Comparison of ENCODE assay signal across 8 cellular contexts in genomic region chr7:43729214-43729923, GRCh38. TPM values are rescaled to one million over a fixed set of nuclear protein-coding genes. Genes with fewer than 3 reads are reported as not detected.
DNase-seq lines count a peak whose midpoint lies in the region; ATAC-seq and TF ChIP-seq lines count a peak whose summit lies in the region.

COA1 (minus strand) TSS chr7:43729523; CDS start chr7:43648614, 80,909 bp downstream.

- H3K4me3 ChIP-seq in AG04450 (ENCODE audit: low read depth, low read length) (peak within 1 kb of the TSS; percentile 89), iPS-18c (ENCODE audit: insufficient read depth, low read depth, low read length) (peak within 1 kb of the TSS; percentile 91), skeletal muscle tissue (ENCODE audit: low read length in 3 of 3) (peak within 1 kb of the TSS; percentile 87 to 99 (median 96))

- DNase-seq in AG04450 (ENCODE audit: low read depth, low spot score) = peak; percentile 82
- peak; percentile 88 for DNase-seq in NCI-H2196 (lab: John Stamatoyannopoulos, UW; ENCODE audit: unreplicated experiment)
- DNase-seq in T47D (ENCODE audit: low read depth in 1 of 2, low spot score in 1 of 2) = peak; percentile 71 to 97

- TF ChIP-seq CTCF in AG04450 (IDR thresholded peaks at IDR 0.05; ENCODE audit: low read depth, low read length) (peak; percentile 25), VCaP (conservative IDR thresholded peaks at IDR 0.05) (no peak)

- peaks cover 5 to 12% (median 7%) of the 10 kb centered on the region in 3 donors for H3K4me1 ChIP-seq in skeletal muscle tissue (ENCODE audit: control insufficient read depth in 3 of 3, insufficient read depth in 3 of 3, low read length in 3 of 3)

- H3K27ac ChIP-seq in AG04450 (ENCODE audit: low read depth, low read length) (peak within 1 kb of the TSS; percentile 33), VCaP (peak within 1 kb of the TSS; percentile 88), skeletal muscle tissue (ENCODE audit: low read depth, low read length) (peak within 1 kb of the TSS; percentile 92)

- no peaks in the 10 kb centered on the region for H3K9me3 ChIP-seq in AG04450 (ENCODE audit: control insufficient read depth, insufficient read depth, low read length)
- H3K9me3 ChIP-seq in iPS-18c (ENCODE audit: control insufficient read depth, insufficient read depth, low read length) = no peaks in the 10 kb centered on the region
- no peaks in the 10 kb centered on the region for H3K9me3 ChIP-seq in skeletal muscle tissue (ENCODE audit: control insufficient read depth in 3 of 3, low read length in 3 of 3)

- in situ Hi-C loops in T47D (cut with HindIII; ENCODE audit: low pct_unique_long_range_greater_than_20kb, low sequenced_read_pairs) = no loop called here

- ATAC-seq in GM18870 (IDR thresholded peaks at IDR 0.05; ENCODE audit: unreplicated experiment) (peak; percentile 68), HG03108 (IDR thresholded peaks at IDR 0.05; ENCODE audit: unreplicated experiment) (peak; percentile 74)

- POLR2A ChIA-PET in AG04450 (lab: Yijun Ruan, JAX) = interaction anchor here (0.7 to 2.6 kb wide), 6 partner anchors 20 to 797 kb away, joined by 3 to 11 read pairs (median 4); partner anchors contain the start of genes BLVRA, MRPL32 and STK17A

- no peaks in the 10 kb centered on the region for H3K27me3 ChIP-seq in AG04450 (ENCODE audit: control insufficient read depth, insufficient read depth, low read length)
- no peaks in the 10 kb centered on the region for H3K27me3 ChIP-seq in skeletal muscle tissue (ENCODE audit: control insufficient read depth in 3 of 3, insufficient read depth in 3 of 3, low read length in 3 of 3)

- peak within 1 kb of the TSS; percentile 92 to 98 (median 96) for H3K9ac ChIP-seq in skeletal muscle tissue (ENCODE audit: low read depth in 1 of 3, low read length in 3 of 3)

- CTCF ChIA-PET in AG04450 (lab: Charles Lee) = interaction anchor here (0.7 to 4.5 kb wide), 7 partner anchors 98 to 192 kb away, joined by 3 to 58 read pairs (median 5); partner anchors contain the start of gene STK17A

- H3K36me3 ChIP-seq in skeletal muscle tissue (ENCODE audit: control insufficient read depth in 3 of 3, insufficient read depth in 3 of 3, low read length in 3 of 3) = no peaks in the 10 kb centered on the region

RNA-seq across cellular contexts. Expression of gene COA1, which starts in this region (rescaled TPM):
- 22.4 and 24.4 TPM in 2 replicates for polyA plus RNA-seq in AG04450 (2011; rRNA removed)
- 29.9 and 35.4 TPM in 2 replicates for polyA minus RNA-seq in AG04450 (2011; rRNA and poly(A)+ RNA removed)
- 57.9 TPM for total RNA-seq in skeletal muscle tissue

Comparison
In these comparisons a context has a peak if more than half of its experiments do, and no peak if none do; other contexts are left out.
1. Peak in every context shown above with its lines: DNase-seq, ATAC-seq, H3K4me3 ChIP-seq and H3K27ac ChIP-seq.
2. H3K27ac ChIP-seq: peak in every context shown above with its lines; median percentile 92 in skeletal muscle tissue; 88 in VCaP; 33 in AG04450.